ENCODE assay signal across 29 cellular contexts in the genomic region with DNA sequence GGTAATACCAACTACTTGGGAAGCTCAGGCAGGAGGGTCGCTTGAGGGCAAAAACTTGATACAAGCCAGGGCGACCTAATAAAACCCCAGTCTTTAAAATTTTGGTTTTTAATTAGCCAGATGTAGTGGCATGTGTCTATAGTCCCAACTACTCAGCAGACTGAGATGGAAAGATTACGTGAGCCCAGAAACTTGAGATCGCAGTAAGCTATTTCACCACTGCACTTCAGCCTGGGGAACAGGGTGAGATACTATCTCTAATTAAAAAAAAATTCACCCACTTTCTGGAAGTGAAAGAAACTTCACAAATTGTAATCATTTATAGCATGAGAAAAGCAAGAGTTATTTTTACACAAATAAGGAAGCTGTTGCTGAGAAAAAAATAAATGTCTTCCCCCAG. TPM values are rescaled to one million over a fixed set of nuclear protein-coding genes. Genes with fewer than 3 reads are reported as not detected.
"Had no signal": no experiment of that assay in that cellular context is flagged by ENCODE, and none has a peak within 500 bp of the region (broad histone marks: within the 10 kb centered on the region; RNA-seq: fewer than 3 reads in every experiment).

No MANE protein-coding gene starts in this region.

- H3K27ac ChIP-seq: heart right ventricle, neural progenitor cell, right lobe of liver, skin epidermis, stomach, transverse colon had no signal

- H3K36me3 ChIP-seq: heart right ventricle, neural progenitor cell, right lobe of liver, stomach, transverse colon had no signal

- H2AFZ ChIP-seq: neural progenitor cell had no signal

- H3K27me3 ChIP-seq: heart right ventricle, neural progenitor cell, right lobe of liver, stomach, transverse colon had no signal

- H3K4me2 ChIP-seq: neural progenitor cell had no signal

- H3K9me3 ChIP-seq: right lobe of liver, stomach, transverse colon had no signal

- H3K4me1 ChIP-seq: heart right ventricle, neural progenitor cell, right lobe of liver, stomach, transverse colon had no signal

- ATAC-seq: activated naive CD4-positive, alpha-beta T cell treated with anti-CD3 and anti-CD28 coated beads, Interleukin-2, amount 50 U/mL, for 72 hours; activated T-helper 17 cell treated with anti-CD3 and anti-CD28 coated beads, Interleukin-2, amount 50 U/mL, for 72 hours; heart right ventricle; left lobe of liver; naive thymus-derived CD8-positive, alpha-beta T cell; right lobe of liver; stimulated activated effector memory CD8-positive, alpha-beta T cell treated with anti-CD3 and anti-CD28 coated beads, Interleukin-12 subunit alpha, Interleukin-12 subunit beta, amount 100 ng/mL, for 72 hours; WTC11 had no signal

- DNase-seq: activated CD4-positive, alpha-beta T cell treated with anti-CD3 and anti-CD28 coated beads, Interleukin-2, amount 50 U/mL, for 4 hours; activated CD8-positive, alpha-beta memory T cell treated with anti-CD3 and anti-CD28 coated beads for 24 hours; activated CD8-positive, alpha-beta memory T cell treated with anti-CD3 and anti-CD28 coated beads, Interleukin-2, amount 50 U/mL, for 4 hours; activated T-cell treated with anti-CD3 and anti-CD28 coated beads, Interleukin-2, amount 50 U/mL, for 24 hours; aorta; central memory CD4-positive, alpha-beta T cell; dermis blood vessel endothelial cell; effector CD8-positive, alpha-beta T cell; erythroblast; foreskin fibroblast; heart right ventricle; immature natural killer cell; naive thymus-derived CD8-positive, alpha-beta T cell; posterior cingulate gyrus; right lobe of liver; stimulated activated CD4-positive, alpha-beta T cell treated with anti-CD3 and anti-CD28 coated beads, Interleukin-1b, Interleukin-23, amount 100 ng/mL, for 48 hours; stomach; transverse colon had no signal

- H3K4me3 ChIP-seq: heart right ventricle, lung, neural progenitor cell, right lobe of liver, skin epidermis, stomach, transverse colon had no signal

- H3K9ac ChIP-seq: neural progenitor cell had no signal

RNA-seq across cellular contexts. Expression of a gene that starts 0.8 kb away (rescaled TPM):
- total RNA-seq: activated naive CD4-positive, alpha-beta T cell treated with anti-CD3 and anti-CD28 coated beads, Interleukin-2, amount 50 U/mL, for 72 hours; activated T-helper 17 cell treated with anti-CD3 and anti-CD28 coated beads, Interleukin-2, amount 50 U/mL, for 72 hours; dermis blood vessel endothelial cell; left lobe of liver; mesothelial cell of epicardium; naive thymus-derived CD8-positive, alpha-beta T cell; omental fat pad; right lobe of liver; transverse colon had no signal
- polyA plus RNA-seq: adipose tissue; aorta; immature natural killer cell; naive thymus-derived CD8-positive, alpha-beta T cell had no signal
